Comparison of ENCODE assay signal across 8 cellular contexts in genomic region chr10:62050941-62051433, GRCh38.
DNase-seq lines count a peak whose midpoint lies in the region; ATAC-seq and TF ChIP-seq lines count a peak whose summit lies in the region.

No MANE protein-coding gene starts in this region.

- peaks cover 94% of the 10 kb centered on the region for H3K79me2 ChIP-seq in fibroblast of lung (ENCODE audit: control insufficient read depth, insufficient read depth, low read length)

- H3K9ac ChIP-seq in fibroblast of lung (ENCODE audit: insufficient read depth, low read length): peak overlapping the region; percentile 70

- H2AFZ ChIP-seq in fibroblast of lung (ENCODE audit: low read length): no peak overlapping the region

- peak overlapping the region; percentile 97 for H3K4me3 Mint-ChIP-seq in osteocyte (ENCODE audit: unreplicated experiment)

- no peak for TF ChIP-seq CTCF in fibroblast of lung (conservative IDR thresholded peaks at IDR 0.05 in 1 of 2, IDR thresholded peaks at IDR 0.05 in 1 of 2; ENCODE audit: low read depth in 1 of 2, low read length in 2 of 2)
- no peak for TF ChIP-seq CTCF in osteocyte (IDR thresholded peaks at IDR 0.05)
- TF ChIP-seq CTCF in tibial artery (IDR thresholded peaks at IDR 0.05): no peak

- no peaks in the 10 kb centered on the region for H3K9me3 Mint-ChIP-seq in osteocyte (ENCODE audit: unreplicated experiment)

- DNase-seq in COLO829 (ENCODE audit: low spot score): peak; percentile 54
- DNase-seq in MG63: peak; percentile 73
- peak; percentile 77 for DNase-seq in activated T-cell treated with anti-CD3 and anti-CD28 coated beads for 24 hours (ENCODE audit: low read depth)
- peak; percentile 93 to 96 for DNase-seq in fibroblast of lung (ENCODE audit: low read depth in 2 of 2)
- no peak for DNase-seq in osteocyte (ENCODE audit: extremely low spot score, unreplicated experiment)
- DNase-seq in tibial artery: peak; percentile 76 to 84
- DNase-seq in DMS153 treated with DMSO at 0.1 percent for 48 hours (lab: John Stamatoyannopoulos, UW; ENCODE audit: unreplicated experiment): no peak

- H3K4me1 Mint-ChIP-seq in osteocyte (ENCODE audit: unreplicated experiment): peaks cover 81% of the 10 kb centered on the region

- peak overlapping the region; percentile 81 for H3K4me3 ChIP-seq in MG63
- peak overlapping the region; percentile 74 to 99 (median 78) for H3K4me3 ChIP-seq in fibroblast of lung (replicated peaks in 1 of 4; ENCODE audit: control extremely low read depth in 1 of 4, insufficient read depth in 1 of 4, low read depth in 3 of 4, low read length in 4 of 4)
- H3K4me3 ChIP-seq in tibial artery: peak overlapping the region; percentile 62 to 69

- H3K4me2 ChIP-seq in fibroblast of lung (ENCODE audit: extremely low read depth, insufficient read depth, low read length): peak overlapping the region; percentile 80

- no peaks in the 10 kb centered on the region for H4K20me1 ChIP-seq in fibroblast of lung (ENCODE audit: control insufficient read depth, extremely low read depth, insufficient read depth, low read length)

- H3K27me3 ChIP-seq in MG63 (no peaks in the 10 kb centered on the region), fibroblast of lung (ENCODE audit: control insufficient read depth, insufficient read depth, low read length) (no peaks in the 10 kb centered on the region), tibial artery (no peaks in the 10 kb centered on the region)

- H3K9me3 ChIP-seq in MG63 (no peaks in the 10 kb centered on the region), fibroblast of lung (ENCODE audit: control insufficient read depth, insufficient read depth, low read depth, low read length) (no peaks in the 10 kb centered on the region), tibial artery (no peaks in the 10 kb centered on the region)

- no peaks in the 10 kb centered on the region for H3K27me3 Mint-ChIP-seq in osteocyte (ENCODE audit: unreplicated experiment)

- H3K36me3 ChIP-seq in MG63: peaks cover 59% of the 10 kb centered on the region
- peaks cover 22% of the 10 kb centered on the region for H3K36me3 ChIP-seq in fibroblast of lung (ENCODE audit: control insufficient read depth, insufficient read depth, low read length)
- H3K36me3 ChIP-seq in tibial artery: peaks cover 19 to 48% (median 21%) of the 10 kb centered on the region in 3 donors

- H3K27ac ChIP-seq in fibroblast of lung (ENCODE audit: insufficient read depth, low read length) (peak overlapping the region; percentile 94), tibial artery (peak overlapping the region; percentile 88 to 96)

- H3K27ac Mint-ChIP-seq in osteocyte (ENCODE audit: unreplicated experiment): peak overlapping the region; percentile 99

- intact Hi-C loops in tibial artery (cut with DNase I; ENCODE audit: low total_unique reads): no loop called here

- H3K36me3 Mint-ChIP-seq in osteocyte (ENCODE audit: unreplicated experiment): peaks cover 49% of the 10 kb centered on the region

- peak; percentile 40 for ATAC-seq in GM21528 (IDR thresholded peaks at IDR 0.05; ENCODE audit: low FRiP score, unreplicated experiment)

- H3K4me1 ChIP-seq in fibroblast of lung (ENCODE audit: control insufficient read depth, extremely low read depth, insufficient read depth, low read length) (peaks cover 37% of the 10 kb centered on the region), tibial artery (peaks cover 0 to 77% (median 60%) of the 10 kb centered on the region in 4 donors)

Comparison
In these comparisons a context has a peak if more than half of its experiments do, and no peak if none do; other contexts are left out.
1. DNase-seq: peak in COLO829 (single experiment), MG63 (single experiment), activated T-cell treated with anti-CD3 and anti-CD28 coated beads for 24 hours (single experiment), fibroblast of lung (2 of 2) and tibial artery (2 of 2); none in osteocyte (single experiment) and DMS153 treated with DMSO at 0.1 percent for 48 hours (single experiment).
2. Peak in every context shown above with its lines, with median percentiles within 50 percentile points of each other: H3K4me3 ChIP-seq.